In the genomic region with DNA sequence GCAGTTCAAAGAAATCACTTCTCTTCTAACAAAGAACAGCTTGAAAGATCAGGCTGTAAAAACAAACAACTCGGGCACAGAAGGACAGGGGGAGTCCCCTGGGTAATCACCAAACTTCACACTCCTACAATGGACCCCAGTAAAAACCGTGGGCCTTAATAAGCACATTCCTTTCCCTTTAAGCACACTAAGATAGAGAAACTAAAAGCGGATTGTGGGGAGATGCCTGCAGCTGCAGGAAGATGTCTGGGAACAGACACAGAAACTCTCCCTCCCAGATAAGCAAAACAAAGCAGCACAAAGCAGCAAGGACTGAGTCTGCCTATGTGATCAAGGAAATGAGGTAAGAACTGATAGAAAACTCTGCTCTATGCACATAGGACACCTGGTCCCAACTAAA, we compare ENCODE assay signal across 15 cellular contexts. TPM values are rescaled to one million over a fixed set of nuclear protein-coding genes. Genes with fewer than 3 reads are reported as not detected.
A peak's percentile ranks its signal among the peaks of the same experiment; 100 is the strongest.
DNase-seq lines count a peak whose midpoint lies in the region; ATAC-seq, FAIRE-seq and TF ChIP-seq lines count a peak whose summit lies in the region.
"Had no signal": no experiment of that assay in that cellular context is flagged by ENCODE, and none has a peak within 500 bp of the region (broad histone marks: within the 10 kb centered on the region; RNA-seq: fewer than 3 reads in every experiment).

No MANE protein-coding gene starts in this region.

- H3K27me3 Mint-ChIP-seq in neural progenitor cell (ENCODE audit: insufficient read depth, low read depth), result no peaks in the 10 kb centered on the region
- H3K27me3 Mint-ChIP-seq: activated B cell treated with CpG ODN at 0.5 μM for 24 hours had no signal

- no peak overlapping the region for H3K4ac ChIP-seq in H1 (replicated peaks; ENCODE audit: insufficient read length, low read depth, low read length)

- H3K14ac ChIP-seq in H1 (ENCODE audit: insufficient read length), result no peak overlapping the region

- H3K36me3 ChIP-seq in NT2/D1 (ENCODE audit: insufficient read depth, insufficient read length, low read length) (no peaks in the 10 kb centered on the region), H1 (ENCODE audit: control insufficient read depth in 2 of 4, insufficient read depth in 4 of 4, low read length in 3 of 4) (peaks cover 0 to 5% (median 0%) of the 10 kb centered on the region in 4 experiments; a peak in 1 of 8 replicates), neural progenitor cell (peaks cover 17% of the 10 kb centered on the region)

- H3K4me1 Mint-ChIP-seq in neural progenitor cell, result peaks cover 8% of the 10 kb centered on the region
- H3K4me1 Mint-ChIP-seq: activated B cell treated with CpG ODN at 0.5 μM for 24 hours had no signal

- ATAC-seq in GM19025 (IDR thresholded peaks at IDR 0.05; ENCODE audit: low read depth, unreplicated experiment) (peak; percentile 74), HG03135 (IDR thresholded peaks at IDR 0.05; ENCODE audit: unreplicated experiment) (no peak), GM21360 (IDR thresholded peaks at IDR 0.05; ENCODE audit: unreplicated experiment) (no peak), Right ventricle myocardium superior (ENCODE audit: poor library complexity) (no peak), HG02852 (IDR thresholded peaks at IDR 0.05; ENCODE audit: unreplicated experiment) (no peak)
- ATAC-seq: effector memory CD8-positive, alpha-beta T cell had no signal

- CTCF ChIA-PET in H1 (lab: Charles Lee; ENCODE audit: partially characterized antibody), result interaction anchor here (1.2 to 2.4 kb wide), 2 partner anchors 19 to 160 kb away, joined by 3 to 4 read pairs; no protein-coding TSS in a partner anchor

- no peak overlapping the region for H2BK120ac ChIP-seq in H1 (replicated peaks; ENCODE audit: low read depth, low read length)

- intact Hi-C loops in Right ventricle myocardium superior (cut with DNase I), result no loop called here

- no peak for FAIRE-seq in H1 (lab: Jason Lieb, UNC)
- FAIRE-seq: GM19239 had no signal

- H3K4me1 ChIP-seq in NT2/D1 (ENCODE audit: insufficient read depth, insufficient read length), result no peaks in the 10 kb centered on the region
- H3K4me1 ChIP-seq in H1 (replicated peaks in 1 of 4; ENCODE audit: control insufficient read depth in 3 of 4, insufficient read depth in 4 of 4, low read length in 3 of 4), result no peaks in the 10 kb centered on the region; a peak in 1 of 7 replicates
- H3K4me1 ChIP-seq in neural progenitor cell, result peaks cover 20% of the 10 kb centered on the region

- no peak for TF ChIP-seq EP300 in H1 (IDR thresholded peaks at IDR 0.05; ENCODE audit: borderline replicate concordance in 1 of 2, low read depth in 2 of 2, low read length in 2 of 2)

- 60% methylated on average over 3 of the region's 3 CpGs; no CpG with 5 or more reads in 1 of the 2 experiments for WGBS in H1 (ENCODE audit: extremely low coverage in 1 of 2, insufficient coverage in 1 of 2, insufficient read length in 1 of 2, insufficient replicate concordance in 2 of 2, low coverage in 1 of 2, low lambda C conversion rate in 2 of 2, missing lambda C conversion rate in 1 of 2), 2 experiments

- H3K79me2 ChIP-seq in H1 (ENCODE audit: control insufficient read depth in 1 of 2, insufficient read depth in 2 of 2, low read length in 2 of 2), result no peaks in the 10 kb centered on the region
- no peaks in the 10 kb centered on the region for H3K79me2 ChIP-seq in neural progenitor cell (ENCODE audit: low read depth)

- no peak overlapping the region for H4K91ac ChIP-seq in H1 (replicated peaks; ENCODE audit: insufficient read length, low read length)

- H3K23ac ChIP-seq in H1 (ENCODE audit: insufficient read length), result no peak overlapping the region

- H3K56ac ChIP-seq in H1 (replicated peaks; ENCODE audit: insufficient read length, low read depth, low read length), result no peak overlapping the region

- TF ChIP-seq POLR2A in H1 (IDR thresholded peaks at IDR 0.05; ENCODE audit: control extremely low read depth in 1 of 2, low read depth in 2 of 2, low read length in 2 of 2), result no peak

- H3K4me2 ChIP-seq in H1 (ENCODE audit: insufficient read depth in 1 of 2, low read depth in 2 of 2, low read length in 2 of 2) (no peak overlapping the region), neural progenitor cell (no peak overlapping the region)

- H2AFZ ChIP-seq in H1 (ENCODE audit: low read length) (peak overlapping the region; percentile 48; the same call in 1 of the 2 replicates), neural progenitor cell (replicated peaks) (peak overlapping the region; percentile 4)

- H3K9me3 Mint-ChIP-seq in neural progenitor cell, result peaks cover 35% of the 10 kb centered on the region
- H3K9me3 Mint-ChIP-seq: activated B cell treated with CpG ODN at 0.5 μM for 24 hours; effector memory CD8-positive, alpha-beta T cell had no signal

- no peaks in the 10 kb centered on the region for H4K20me1 ChIP-seq in H1 (replicated peaks in 1 of 2; ENCODE audit: control insufficient read depth in 1 of 2, insufficient read depth in 2 of 2, low read length in 2 of 2)
- no peaks in the 10 kb centered on the region for H4K20me1 ChIP-seq in neural progenitor cell (ENCODE audit: low read depth)

- no peak for TF ChIP-seq CTCF in H1 (IDR thresholded peaks at IDR 0.05; ENCODE audit: control extremely low read depth in 1 of 3, insufficient read depth in 1 of 3, low read depth in 1 of 3, low read length in 3 of 3)
- no peak for TF ChIP-seq CTCF in neural progenitor cell (IDR thresholded peaks at IDR 0.05)

- peak overlapping the region; percentile 90 for H3K27ac Mint-ChIP-seq in neural progenitor cell
- H3K27ac Mint-ChIP-seq: activated B cell treated with CpG ODN at 0.5 μM for 24 hours; effector memory CD8-positive, alpha-beta T cell had no signal

- H3K4me3 ChIP-seq in NT2/D1 (ENCODE audit: insufficient read length, low read depth) (no peak overlapping the region), H1 (ENCODE audit: extremely low read depth in 1 of 4, insufficient read depth in 2 of 4, low read depth in 3 of 4, low read length in 4 of 4) (no peak overlapping the region), neural progenitor cell (no peak overlapping the region)

- H3K36me3 Mint-ChIP-seq in neural progenitor cell, result peaks cover 3% of the 10 kb centered on the region

- no peak overlapping the region for H4K5ac ChIP-seq in H1 (ENCODE audit: insufficient read length, low read depth, low read length)

- no peak overlapping the region for H2BK12ac ChIP-seq in H1 (ENCODE audit: low read depth, low read length)

- H3F3A ChIP-seq in neural progenitor cell (ENCODE audit: low read depth), result peaks cover 34% of the 10 kb centered on the region

- H3K27ac ChIP-seq in H1 (ENCODE audit: low read depth, low read length) (no peak overlapping the region), neural progenitor cell (peak overlapping the region; percentile 99)
- H3K27ac ChIP-seq: RWPE1 had no signal

- no peak overlapping the region for H4K8ac ChIP-seq in H1 (ENCODE audit: extremely low read depth, insufficient read depth, low read length)

- H2AK5ac ChIP-seq in H1 (ENCODE audit: low read depth, low read length), result no peak overlapping the region

- H3K27me3 ChIP-seq in NT2/D1 (ENCODE audit: insufficient read depth, insufficient read length), result no peaks in the 10 kb centered on the region
- no peaks in the 10 kb centered on the region for H3K27me3 ChIP-seq in H1 (replicated peaks in 1 of 4; ENCODE audit: control insufficient read depth in 3 of 4, extremely low read depth in 1 of 4, insufficient read depth in 3 of 4, low read length in 3 of 4)
- no peaks in the 10 kb centered on the region for H3K27me3 ChIP-seq in neural progenitor cell

- POLR2A ChIA-PET in H1 (lab: Charles Lee; ENCODE audit: partially characterized antibody), result no interaction called here

- DNase-seq in NT2/D1 (ENCODE audit: low read depth, low spot score) (peak; percentile 40), H1 (ENCODE audit: low read depth in 1 of 2, low spot score in 2 of 2) (no peak), neural progenitor cell (ENCODE audit: low spot score) (peak; percentile 85), Right ventricle myocardium superior (no peak)
- DNase-seq: activated B cell treated with CpG ODN at 0.5 μM for 24 hours; activated effector memory CD4-positive, alpha-beta T cell treated with Interleukin-2 at 50 U/mL for 16 hours; effector memory CD8-positive, alpha-beta T cell; HCEC 1CT; NCI-H345 had no signal

- no peaks in the 10 kb centered on the region for H3K23me2 ChIP-seq in H1 (ENCODE audit: low read depth, low read length)

- H2BK5ac ChIP-seq in H1 (ENCODE audit: low read depth, low read length), result no peak overlapping the region

- no peak overlapping the region for H2BK20ac ChIP-seq in H1 (ENCODE audit: low read length)

- H3K4me3 Mint-ChIP-seq in neural progenitor cell, result no peak overlapping the region
- H3K4me3 Mint-ChIP-seq: activated B cell treated with CpG ODN at 0.5 μM for 24 hours; effector memory CD8-positive, alpha-beta T cell had no signal

- no peaks in the 10 kb centered on the region for H3K79me1 ChIP-seq in H1 (ENCODE audit: low read depth, low read length)

- no peak overlapping the region for H2BK15ac ChIP-seq in H1 (ENCODE audit: low read length)

- H3K9me3 ChIP-seq in NT2/D1 (ENCODE audit: insufficient read depth, low read length) (peaks cover 71% of the 10 kb centered on the region), H1 (ENCODE audit: insufficient read depth in 2 of 2, low read depth in 1 of 2, low read length in 1 of 2) (peaks cover 15 to 17% of the 10 kb centered on the region in 2 experiments), neural progenitor cell (ENCODE audit: low read depth) (peaks cover 33% of the 10 kb centered on the region)

- H3K18ac ChIP-seq in H1 (ENCODE audit: extremely low read depth, low read length), result 0 out of 2 replicates have a peak overlapping the region, but pooled peaks have one; percentile 53

- no peak for TF ChIP-seq RAD21 in H1 (IDR thresholded peaks at IDR 0.05 in 1 of 2, conservative IDR thresholded peaks at IDR 0.05 in 1 of 2; ENCODE audit: low read depth in 2 of 2, low read length in 2 of 2)

- H3K9ac ChIP-seq in NT2/D1 (ENCODE audit: insufficient read length, low read depth), result no peak overlapping the region
- no peak overlapping the region for H3K9ac ChIP-seq in H1 (replicated peaks in 1 of 4; ENCODE audit: extremely low read depth in 1 of 4, low read depth in 3 of 4, low read length in 3 of 4)
- H3K9ac ChIP-seq in neural progenitor cell, result no peak overlapping the region

TF ChIP-seq in H1, 55 proteins besides CTCF, POLR2A, EP300 and RAD21 (continues in another document):
- no peak for TF ChIP-seq HDAC2 (IDR thresholded peaks at IDR 0.05; ENCODE audit: borderline replicate concordance in 1 of 2, low read depth in 2 of 2, low read length in 2 of 2)

RNA-seq across cellular contexts. Expression of gene CTBS, which starts 37.6 kb away (rescaled TPM):
- total RNA-seq in H1 (2021; fragmentation: NEBNext Ultra II Directional; extraction: Animal tissue kit (Norgen Biotek cat#: 25700)), result 4.1 and 4.5 TPM in 2 replicates
- 2.1 and 3.3 TPM in 2 replicates for polyA plus RNA-seq in H1 (2011; rRNA removed)
- 3.6 TPM for polyA plus RNA-seq in H1 (2011; cell fraction: cytosol; rRNA removed)
- polyA plus RNA-seq in H1 (2011; cell fraction: nucleus; rRNA removed), result 1.8 TPM
- polyA plus RNA-seq in H1 (2012, experiment 1 of 2), result 2.1 to 2.8 TPM (median 2.4 TPM) in 4 replicates
- 0.89 TPM for polyA plus RNA-seq in H1 (2012, experiment 2 of 2)
- polyA plus RNA-seq in H1 (2013, experiment 1 of 2), result 5.4 TPM
- 5.5 TPM for polyA plus RNA-seq in H1 (2013, experiment 2 of 2)
- 1.7 and 3.8 TPM in 2 replicates for polyA minus RNA-seq in H1 (2011; rRNA and poly(A)+ RNA removed)
- polyA minus RNA-seq in H1 (2011; cell fraction: cytosol; rRNA and poly(A)+ RNA removed), result 1.1 TPM
- 7.7 TPM for polyA minus RNA-seq in H1 (2011; cell fraction: nucleus; rRNA and poly(A)+ RNA removed)
- 7.2 and 11.5 TPM in 2 replicates for total RNA-seq in neural progenitor cell (ENCODE audit: low replicate concordance)
- total RNA-seq in Right ventricle myocardium superior, result 5.0 TPM

Comparison
In these comparisons a context has a peak if more than half of its experiments do, and no peak if none do; other contexts are left out.
1. DNase-seq: peak in NT2/D1 (single experiment) and neural progenitor cell (single experiment); none in H1 (0 of 2) and Right ventricle myocardium superior (single experiment).